Comparison of ENCODE assay signal across 1 cellular context in genomic region chr14:23146980-23147379, GRCh38.
TF ChIP-seq lines count a peak whose summit lies in the region.

No MANE protein-coding gene starts in this region.

TF ChIP-seq in K562, 482 proteins besides CTCF, POLR2A, EP300 and RAD21:
- TF ChIP-seq EHMT2 (IDR thresholded peaks at IDR 0.05) = peak; percentile 70
- peak; percentile 59; the same call in 1 of the 2 replicates for TF ChIP-seq EGR1 (conservative IDR thresholded peaks at IDR 0.05)
- no peak for TF ChIP-seq PBX2 (CRISPR knock-in tag; IDR thresholded peaks at IDR 0.05; ENCODE audit: low read depth)
- 0 out of 2 replicates have a peak, but pooled peaks have one; percentile 6 for TF ChIP-seq PBX2 (tag; conservative IDR thresholded peaks at IDR 0.05; ENCODE audit: low read depth)
- no peak for TF ChIP-seq PPARD (CRISPR knock-in tag; IDR thresholded peaks at IDR 0.05)
- peak; percentile 29 for TF ChIP-seq ARHGAP35 (IDR thresholded peaks at IDR 0.05; ENCODE audit: partially characterized antibody)
- 0 out of 2 replicates have a peak, but pooled peaks have one; percentile 22 for TF ChIP-seq ELF4 (CRISPR knock-in tag; IDR thresholded peaks at IDR 0.05)
- no peak for TF ChIP-seq ZFP91 (CRISPR knock-in tag; IDR thresholded peaks at IDR 0.05)
- TF ChIP-seq ZNF740 (CRISPR knock-in tag; IDR thresholded peaks at IDR 0.05) = no peak
- TF ChIP-seq ZNF740 (tag; IDR thresholded peaks at IDR 0.05) = no peak
- TF ChIP-seq SIN3B (IDR thresholded peaks at IDR 0.05; ENCODE audit: low read depth) = no peak
- no peak for TF ChIP-seq AFF4 (CRISPR knock-in tag; IDR thresholded peaks at IDR 0.05)
- TF ChIP-seq TEAD2 (tag; IDR thresholded peaks at IDR 0.05) = no peak
- peak in 1 of 2 experiments; percentile 7 for TF ChIP-seq KDM1A (IDR thresholded peaks at IDR 0.05)
- TF ChIP-seq RCOR1 (IDR thresholded peaks at IDR 0.05; ENCODE audit: borderline replicate concordance in 1 of 2, low read depth in 2 of 2, low read length in 2 of 2) = peak in 1 of 2 experiments; percentile 50; a peak in 1 of 4 replicates
- TF ChIP-seq ZBTB26 (CRISPR knock-in tag; IDR thresholded peaks at IDR 0.05) = no peak
- no peak for TF ChIP-seq RBM15 (IDR thresholded peaks at IDR 0.05; ENCODE audit: insufficient read depth, low read length)
- no peak for TF ChIP-seq FUS (optimal IDR thresholded peaks at IDR 0.05; ENCODE audit: low read depth, low read length)
- peak; percentile 7 for TF ChIP-seq TAF1 (IDR thresholded peaks at IDR 0.05; ENCODE audit: control insufficient read depth, extremely low read depth, insufficient read depth, low read length, severe bottlenecking)
- no peak for TF ChIP-seq CBFB (CRISPR knock-in tag; IDR thresholded peaks at IDR 0.05)
- 0 out of 2 replicates have a peak, but pooled peaks have one; percentile 9 for TF ChIP-seq ZBTB7A (IDR thresholded peaks at IDR 0.05; ENCODE audit: borderline replicate concordance, control insufficient read depth, low read depth, low read length)
